ENCODE assay signal across 8 cellular contexts in the genomic region with DNA sequence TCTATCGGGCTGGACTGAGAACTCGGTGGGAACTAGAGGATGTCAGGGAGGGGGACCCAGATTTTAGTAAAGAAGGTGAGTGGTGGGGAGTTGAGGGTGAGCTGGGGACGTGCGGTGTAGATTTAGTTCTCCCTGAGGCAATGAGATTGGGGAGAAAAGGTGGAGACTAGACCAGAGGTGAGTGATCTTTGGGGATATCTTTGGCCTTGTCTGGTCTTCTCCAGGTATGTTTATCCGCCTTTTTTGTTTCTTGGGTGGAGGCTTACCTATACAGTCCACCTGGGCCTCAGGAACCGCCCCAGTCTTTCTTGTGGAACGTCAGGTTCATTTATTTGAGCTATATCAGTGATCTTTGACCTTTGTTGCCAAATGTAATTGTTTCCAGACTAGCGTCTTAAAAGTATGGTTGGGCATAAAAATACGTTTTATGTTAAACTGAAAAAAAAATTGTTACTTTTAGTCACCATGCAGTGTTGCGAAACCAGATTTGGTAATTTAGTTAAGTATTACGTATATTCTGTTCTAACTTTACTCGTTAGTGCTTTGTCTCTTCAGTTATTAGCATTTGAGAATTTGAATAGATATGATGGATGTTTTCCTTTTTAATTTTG. TPM values are rescaled to one million over a fixed set of nuclear protein-coding genes. Genes with fewer than 3 reads are reported as not detected.
DNase-seq lines count a peak whose midpoint lies in the region; ATAC-seq, FAIRE-seq and TF ChIP-seq lines count a peak whose summit lies in the region.

No MANE protein-coding gene starts in this region.

- H3K27ac Mint-ChIP-seq in activated CD8-positive, alpha-beta T cell treated with anti-CD3 and anti-CD28 coated beads for 36 hours = peak overlapping the region; percentile 98

- no peaks in the 10 kb centered on the region for H3K27me3 Mint-ChIP-seq in activated CD8-positive, alpha-beta T cell treated with anti-CD3 and anti-CD28 coated beads for 36 hours

- POLR2A ChIA-PET in HEK293 (lab: Yijun Ruan, JAX) = interaction anchor here (1.0 to 2.7 kb wide), 10 partner anchors 8 to 197 kb away, joined by 3 to 14 read pairs (median 6); a partner anchor contains a TSS
- POLR2A ChIA-PET in activated CD8-positive, alpha-beta T cell treated with anti-CD3 and anti-CD28 coated beads for 36 hours (lab: Charles Lee) = interaction anchor here (1.0 to 2.2 kb wide), 7 partner anchors 9 to 345 kb away, joined by 3 to 7 read pairs (median 4); a partner anchor contains a TSS

- H3K4me3 ChIP-seq in HEK293 (ENCODE audit: low read depth, low read length) (peak overlapping the region; percentile 85), heart left ventricle (peak overlapping the region; percentile 34 to 95 (median 76))

- no peaks in the 10 kb centered on the region for H3K9me3 Mint-ChIP-seq in activated CD8-positive, alpha-beta T cell treated with anti-CD3 and anti-CD28 coated beads for 36 hours

- no peak for TF ChIP-seq CTCF in C4-2B (conservative IDR thresholded peaks at IDR 0.05)
- TF ChIP-seq CTCF in HEK293 (tag by site-specific recombination; IDR thresholded peaks at IDR 0.05) = no peak
- TF ChIP-seq CTCF in activated CD8-positive, alpha-beta T cell treated with anti-CD3 and anti-CD28 coated beads for 36 hours (IDR thresholded peaks at IDR 0.05) = no peak
- TF ChIP-seq CTCF in heart left ventricle (IDR thresholded peaks at IDR 0.05) = no peak
- TF ChIP-seq CTCF in D721Med (IDR thresholded peaks at IDR 0.05; ENCODE audit: insufficient read depth, missing control alignments) = no peak

- peaks cover 11% of the 10 kb centered on the region for H3K4me1 Mint-ChIP-seq in activated CD8-positive, alpha-beta T cell treated with anti-CD3 and anti-CD28 coated beads for 36 hours (ENCODE audit: low read depth)

- intact Hi-C loops in activated CD8-positive, alpha-beta T cell treated with anti-CD3 and anti-CD28 coated beads for 36 hours (cut with micrococcal nuclease) = no loop called here
- intact Hi-C loops in heart left ventricle (cut with DNase I) = loop anchor here (2.0 to 10.0 kb wide), 8 partner anchors 37 to 75 kb away; a partner anchor contains a TSS

- no peak for TF ChIP-seq POLR2A in heart left ventricle (IDR thresholded peaks at IDR 0.05)

- peak; percentile 14 for DNase-seq in activated CD8-positive, alpha-beta T cell treated with anti-CD3 and anti-CD28 coated beads for 36 hours
- DNase-seq in heart left ventricle = no peak
- DNase-seq in renal cortical epithelial cell (ENCODE audit: low read depth) = peak; percentile 66
- no peak for DNase-seq in D721Med (ENCODE audit: insufficient read length, low spot score)

- H3K4me1 ChIP-seq in HEK293 (ENCODE audit: control insufficient read depth, insufficient read depth, low read length) (no peaks in the 10 kb centered on the region), heart left ventricle (peaks cover 0 to 23% (median 11%) of the 10 kb centered on the region in 12 donors)

- H3K36me3 Mint-ChIP-seq in activated CD8-positive, alpha-beta T cell treated with anti-CD3 and anti-CD28 coated beads for 36 hours (ENCODE audit: low read depth) = peaks cover 6% of the 10 kb centered on the region

- FAIRE-seq in D721Med (lab: Jason Lieb, UNC) = no peak

- H3K27ac ChIP-seq in C4-2B (peak overlapping the region; percentile 89), HEK293 (ENCODE audit: extremely low read depth, low read depth, low read length) (peak overlapping the region; percentile 90), heart left ventricle (peak overlapping the region; percentile 84 to 96 (median 92))

- CTCF ChIA-PET in HEK293 (lab: Yijun Ruan, JAX) = interaction anchor here (1.0 to 1.6 kb wide), 6 partner anchors 9 to 148 kb away, joined by 3 to 8 read pairs (median 4); no protein-coding TSS in a partner anchor
- CTCF ChIA-PET in activated CD8-positive, alpha-beta T cell treated with anti-CD3 and anti-CD28 coated beads for 36 hours (lab: Charles Lee) = interaction anchor here (1.2 kb wide), 1 partner anchor 22 kb away, joined by 3 read pairs; no protein-coding TSS in a partner anchor

- peaks cover 4% of the 10 kb centered on the region in 2 experiments; a peak in 2 of 3 replicates for H3K36me3 ChIP-seq in HEK293 (ENCODE audit: control insufficient read depth in 2 of 2, insufficient read depth in 1 of 2, low read length in 2 of 2)
- peaks cover 0 to 9% (median 2%) of the 10 kb centered on the region in 9 donors for H3K36me3 ChIP-seq in heart left ventricle

- WGBS in heart left ventricle, 4 donors = 13 to 16% (median 15%) methylated on average over 12 of the region's 12 CpGs

- H3K4me3 Mint-ChIP-seq in activated CD8-positive, alpha-beta T cell treated with anti-CD3 and anti-CD28 coated beads for 36 hours = peak overlapping the region; percentile 99

- ATAC-seq in activated CD8-positive, alpha-beta T cell treated with anti-CD3 and anti-CD28 coated beads for 36 hours = peak; percentile 3
- ATAC-seq in heart left ventricle = peak in 2 of 4 donors; percentile 4 to 6
- no peak for ATAC-seq in GM18502 (IDR thresholded peaks at IDR 0.05; ENCODE audit: poor library complexity, unreplicated experiment)
- ATAC-seq in HG02970 (IDR thresholded peaks at IDR 0.05; ENCODE audit: low FRiP score, unreplicated experiment) = no peak

- H3K27me3 ChIP-seq in heart left ventricle = no peaks in the 10 kb centered on the region

- no peaks in the 10 kb centered on the region for H3K9me3 ChIP-seq in HEK293 (ENCODE audit: control insufficient read depth, insufficient read depth, low read depth, low read length)
- H3K9me3 ChIP-seq in heart left ventricle = no peaks in the 10 kb centered on the region

TF ChIP-seq in HEK293, 187 proteins besides CTCF, POLR2A, EP300 and RAD21:
- TF ChIP-seq ZNF837 (tag by site-specific recombination; IDR thresholded peaks at IDR 0.05) (no peak), ZFP41 (tag by site-specific recombination; IDR thresholded peaks at IDR 0.05; ENCODE audit: borderline replicate concordance) (no peak), ZNF138 (tag by site-specific recombination; IDR thresholded peaks at IDR 0.05; ENCODE audit: borderline replicate concordance) (no peak), ZNF791 (tag by site-specific recombination; IDR thresholded peaks at IDR 0.05) (no peak), ZNF391 (tag by site-specific recombination; IDR thresholded peaks at IDR 0.05; ENCODE audit: borderline replicate concordance, low read depth) (no peak), ZBTB8A (tag by site-specific recombination; IDR thresholded peaks at IDR 0.05) (no peak), ZNF239 (tag by site-specific recombination; IDR thresholded peaks at IDR 0.05) (no peak), MZF1 (tag by site-specific recombination; IDR thresholded peaks at IDR 0.05; ENCODE audit: borderline replicate concordance) (peak; percentile 28; the same call in 1 of the 2 replicates), GLI4 (tag by site-specific recombination; IDR thresholded peaks at IDR 0.05) (no peak), KLF8 (tag by site-specific recombination; IDR thresholded peaks at IDR 0.05) (no peak)
- TF ChIP-seq, protein P1, sequence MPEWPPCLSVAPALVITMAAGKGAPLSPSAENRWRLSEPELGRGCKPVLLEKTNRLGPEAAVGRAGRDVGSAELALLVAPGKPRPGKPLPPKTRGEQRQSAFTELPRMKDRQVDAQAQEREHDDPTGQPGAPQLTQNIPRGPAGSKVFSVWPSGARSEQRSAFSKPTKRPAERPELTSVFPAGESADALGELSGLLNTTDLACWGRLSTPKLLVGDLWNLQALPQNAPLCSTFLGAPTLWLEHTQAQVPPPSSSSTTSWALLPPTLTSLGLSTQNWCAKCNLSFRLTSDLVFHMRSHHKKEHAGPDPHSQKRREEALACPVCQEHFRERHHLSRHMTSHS (tag by site-specific recombination; IDR thresholded peaks at IDR 0.05) = no peak
- TF ChIP-seq, protein P2, sequence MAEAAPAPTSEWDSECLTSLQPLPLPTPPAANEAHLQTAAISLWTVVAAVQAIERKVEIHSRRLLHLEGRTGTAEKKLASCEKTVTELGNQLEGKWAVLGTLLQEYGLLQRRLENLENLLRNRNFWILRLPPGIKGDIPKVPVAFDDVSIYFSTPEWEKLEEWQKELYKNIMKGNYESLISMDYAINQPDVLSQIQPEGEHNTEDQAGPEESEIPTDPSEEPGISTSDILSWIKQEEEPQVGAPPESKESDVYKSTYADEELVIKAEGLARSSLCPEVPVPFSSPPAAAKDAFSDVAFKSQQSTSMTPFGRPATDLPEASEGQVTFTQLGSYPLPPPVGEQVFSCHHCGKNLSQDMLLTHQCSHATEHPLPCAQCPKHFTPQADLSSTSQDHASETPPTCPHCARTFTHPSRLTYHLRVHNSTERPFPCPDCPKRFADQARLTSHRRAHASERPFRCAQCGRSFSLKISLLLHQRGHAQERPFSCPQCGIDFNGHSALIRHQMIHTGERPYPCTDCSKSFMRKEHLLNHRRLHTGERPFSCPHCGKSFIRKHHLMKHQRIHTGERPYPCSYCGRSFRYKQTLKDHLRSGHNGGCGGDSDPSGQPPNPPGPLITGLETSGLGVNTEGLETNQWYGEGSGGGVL (tag by site-specific recombination; IDR thresholded peaks at IDR 0.05) = no peak; the same call in 1 of the 2 replicates
- TF ChIP-seq, protein P3, sequence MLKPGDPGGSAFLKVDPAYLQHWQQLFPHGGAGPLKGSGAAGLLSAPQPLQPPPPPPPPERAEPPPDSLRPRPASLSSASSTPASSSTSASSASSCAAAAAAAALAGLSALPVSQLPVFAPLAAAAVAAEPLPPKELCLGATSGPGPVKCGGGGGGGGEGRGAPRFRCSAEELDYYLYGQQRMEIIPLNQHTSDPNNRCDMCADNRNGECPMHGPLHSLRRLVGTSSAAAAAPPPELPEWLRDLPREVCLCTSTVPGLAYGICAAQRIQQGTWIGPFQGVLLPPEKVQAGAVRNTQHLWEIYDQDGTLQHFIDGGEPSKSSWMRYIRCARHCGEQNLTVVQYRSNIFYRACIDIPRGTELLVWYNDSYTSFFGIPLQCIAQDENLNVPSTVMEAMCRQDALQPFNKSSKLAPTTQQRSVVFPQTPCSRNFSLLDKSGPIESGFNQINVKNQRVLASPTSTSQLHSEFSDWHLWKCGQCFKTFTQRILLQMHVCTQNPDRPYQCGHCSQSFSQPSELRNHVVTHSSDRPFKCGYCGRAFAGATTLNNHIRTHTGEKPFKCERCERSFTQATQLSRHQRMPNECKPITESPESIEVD (tag by site-specific recombination; IDR thresholded peaks at IDR 0.05) = peak; percentile 56; the same call in 1 of the 2 replicates

RNA-seq across cellular contexts. Expression of a gene that starts 0.8 kb away (rescaled TPM):
- 10 to 100 TPM; 28.2 to 29.8 TPM for total RNA-seq in activated CD8-positive, alpha-beta T cell treated with anti-CD3 and anti-CD28 coated beads for 36 hours
- total RNA-seq in heart left ventricle (10 to 100 TPM; 35.1 to 55.6 (median 43.1) TPM), renal cortical epithelial cell (48.6 and 83.0 TPM in 2 replicates)
- polyA plus RNA-seq in heart left ventricle = 10 to 100 TPM; 18.7 to 66.1 TPM

RNA-seq across cellular contexts. Expression of a gene that starts 53.1 kb away (rescaled TPM):
- total RNA-seq in activated CD8-positive, alpha-beta T cell treated with anti-CD3 and anti-CD28 coated beads for 36 hours = 10 to 100 TPM; 30.5 to 34.7 TPM
- total RNA-seq in heart left ventricle = 10 to 100 TPM; 14.2 to 29.4 (median 16.7) TPM
- 10 to 100 TPM in 1 of 2 donors, 1 to 10 TPM in 1; 5.6 to 17.8 TPM for polyA plus RNA-seq in heart left ventricle
- total RNA-seq in renal cortical epithelial cell = 30.9 and 45.2 TPM in 2 replicates

Comparison
In these comparisons a context has a peak if more than half of its experiments do, and no peak if none do; other contexts are left out.
1. DNase-seq: peak in activated CD8-positive, alpha-beta T cell treated with anti-CD3 and anti-CD28 coated beads for 36 hours (single experiment) and renal cortical epithelial cell (single experiment); none in heart left ventricle (0 of 5) and D721Med (single experiment).
2. Peak in every context shown above with its lines, with median percentiles within 50 percentile points of each other: H3K27ac ChIP-seq.